13 cellular contexts compared by ENCODE assay signal in genomic region chr6:146851837-146852236, GRCh38.
A peak's percentile ranks its signal among the peaks of the same experiment; 100 is the strongest.
DNase-seq lines count a peak whose midpoint lies in the region; ATAC-seq, FAIRE-seq and TF ChIP-seq lines count a peak whose summit lies in the region.
"Had no signal": no experiment of that assay in that cellular context is flagged by ENCODE, and none has a peak within 500 bp of the region (broad histone marks: within the 10 kb centered on the region; RNA-seq: fewer than 3 reads in every experiment).

No MANE protein-coding gene starts in this region.

- WGBS in GM23248 (ENCODE audit: low coverage in 1 of 2, low lambda C conversion rate in 2 of 2, missing lambda C conversion rate in 2 of 2), 2 experiments = 0% methylated on average over 1 of the region's 1 CpG
- WGBS in mammary epithelial cell (ENCODE audit: low coverage, missing lambda C conversion rate) = 0% methylated on average over 1 of the region's 1 CpG

- H2AFZ ChIP-seq in GM23248 = no peak overlapping the region
- no peak overlapping the region for H2AFZ ChIP-seq in mammary epithelial cell (ENCODE audit: low read depth, low read length)

- ATAC-seq in GM21786 (IDR thresholded peaks at IDR 0.05; ENCODE audit: unreplicated experiment) (no peak), GM18867 (IDR thresholded peaks at IDR 0.05; ENCODE audit: unreplicated experiment) (no peak)
- ATAC-seq: mucosa of descending colon had no signal

- H3K4me2 ChIP-seq in GM23248 (ENCODE audit: unreplicated experiment) (peak overlapping the region; percentile 30), mammary epithelial cell (ENCODE audit: insufficient read depth, low read depth, low read length) (no peak overlapping the region)

- dilution Hi-C loops in mammary epithelial cell (cut with HindIII; ENCODE audit: low sequenced_read_pairs) = no loop called here

- TF ChIP-seq CTCF in mammary epithelial cell (conservative IDR thresholded peaks at IDR 0.05 in 1 of 2, IDR thresholded peaks at IDR 0.05 in 1 of 2; ENCODE audit: extremely low read depth in 1 of 2, insufficient read depth in 1 of 2, low read depth in 1 of 2, low read length in 2 of 2) = no peak

- H3K4me3 ChIP-seq in GM23248 (no peak overlapping the region), mammary epithelial cell (replicated peaks in 1 of 3; ENCODE audit: insufficient read depth in 1 of 3, low read depth in 2 of 3, low read length in 3 of 3) (no peak overlapping the region)
- H3K4me3 ChIP-seq: ascending aorta, mucosa of descending colon, spleen had no signal

- in situ Hi-C loops in GM23248 (cut with MboI) = loop anchor here (25.0 kb wide), 1 partner anchor 1310 kb away; no protein-coding TSS in a partner anchor
- in situ Hi-C loops in mammary epithelial cell (cut with MboI; ENCODE audit: low sequenced_read_pairs in 2 of 2) = no loop called here

- H3K36me3 ChIP-seq in GM23248 (ENCODE audit: low read depth) (no peaks in the 10 kb centered on the region), mammary epithelial cell (ENCODE audit: insufficient read depth, low read length) (no peaks in the 10 kb centered on the region)
- H3K36me3 ChIP-seq: ascending aorta, spleen had no signal

- no peak for TF ChIP-seq POLR2A in GM12891 (IDR thresholded peaks at IDR 0.05; ENCODE audit: low read depth, low read length)

- H3K4me1 ChIP-seq in GM23248 (ENCODE audit: insufficient read depth) = peaks cover 34% of the 10 kb centered on the region
- peaks cover 11% of the 10 kb centered on the region for H3K4me1 ChIP-seq in mammary epithelial cell (ENCODE audit: insufficient read depth, low read length)
- H3K4me1 ChIP-seq: ascending aorta, spleen had no signal

- no peaks in the 10 kb centered on the region for H3K27me3 ChIP-seq in GM23248 (replicated peaks; ENCODE audit: insufficient read depth)
- no peaks in the 10 kb centered on the region for H3K27me3 ChIP-seq in mammary epithelial cell (ENCODE audit: insufficient read depth, low read length)
- H3K27me3 ChIP-seq: ascending aorta, spleen had no signal

- intact Hi-C loops in mammary epithelial cell (cut with micrococcal nuclease) = loop anchor here (10.0 kb wide), 1 partner anchor 533 kb away; no protein-coding TSS in a partner anchor

- no peaks in the 10 kb centered on the region for H3K9me3 ChIP-seq in GM23248 (ENCODE audit: low read depth)
- H3K9me3 ChIP-seq in mammary epithelial cell (replicated peaks; ENCODE audit: insufficient read depth, low read length) = peaks cover 2% of the 10 kb centered on the region
- H3K9me3 ChIP-seq: ascending aorta, mucosa of descending colon, spleen had no signal

- peak overlapping the region; percentile 53 for H3K27ac ChIP-seq in GM23248
- no peak overlapping the region for H3K27ac ChIP-seq in mammary epithelial cell (ENCODE audit: insufficient read depth, low read depth, low read length)
- H3K27ac ChIP-seq: ascending aorta, spleen had no signal

- DNase-seq in GM23248 (peak; percentile 94), NCI-H226 (peak; percentile 79), mammary epithelial cell (peak; percentile 89), non-pigmented ciliary epithelial cell (ENCODE audit: low read depth) (peak; percentile 92), GM12891 (ENCODE audit: insufficient read length, low spot score) (no peak)
- DNase-seq: GF-D8, mucosa of descending colon, NCI-H2081, spleen had no signal

- BruUV-seq in mammary epithelial cell (replicated peaks; lab: Mats Ljungman, UMichigan) = no TSS peak

- CTCF ChIA-PET in mammary epithelial cell (lab: Charles Lee; ENCODE audit: low non-redundant PET) = no interaction called here

- H4K20me1 ChIP-seq in GM23248 (ENCODE audit: insufficient read depth) (no peaks in the 10 kb centered on the region), mammary epithelial cell (ENCODE audit: insufficient read depth, low read length) (no peaks in the 10 kb centered on the region)

- H3K79me2 ChIP-seq in GM23248 (ENCODE audit: insufficient read depth) (no peaks in the 10 kb centered on the region), mammary epithelial cell (ENCODE audit: insufficient read depth, low read length) (no peaks in the 10 kb centered on the region)

- no peaks in the 10 kb centered on the region for H3K9me2 ChIP-seq in GM23248 (ENCODE audit: insufficient read depth)

- H3F3A ChIP-seq in GM23248 (ENCODE audit: insufficient read depth) = peaks cover 35% of the 10 kb centered on the region

- H3K9ac ChIP-seq in GM23248 (no peak overlapping the region), mammary epithelial cell (ENCODE audit: insufficient read depth, low read length) (no peak overlapping the region)

- FAIRE-seq in GM12891 (lab: Jason Lieb, UNC) = no peak
- FAIRE-seq: GM19239 had no signal

TF ChIP-seq in GM12891, 5 proteins besides CTCF, POLR2A, EP300 and RAD21:
- TF ChIP-seq POLR2AphosphoS5 (IDR thresholded peaks at IDR 0.05; ENCODE audit: low read depth, low read length) (no peak), SPI1 (IDR thresholded peaks at IDR 0.05; ENCODE audit: low read depth, low read length) (no peak), POU2F2 (IDR thresholded peaks at IDR 0.05; ENCODE audit: low read depth, low read length) (no peak), TAF1 (IDR thresholded peaks at IDR 0.05; ENCODE audit: low read depth, low read length) (no peak), PAX5 (IDR thresholded peaks at IDR 0.05; ENCODE audit: insufficient read depth, low read length, severe bottlenecking) (no peak)
